Comparison of ENCODE assay signal across 10 cellular contexts in the genomic region with DNA sequence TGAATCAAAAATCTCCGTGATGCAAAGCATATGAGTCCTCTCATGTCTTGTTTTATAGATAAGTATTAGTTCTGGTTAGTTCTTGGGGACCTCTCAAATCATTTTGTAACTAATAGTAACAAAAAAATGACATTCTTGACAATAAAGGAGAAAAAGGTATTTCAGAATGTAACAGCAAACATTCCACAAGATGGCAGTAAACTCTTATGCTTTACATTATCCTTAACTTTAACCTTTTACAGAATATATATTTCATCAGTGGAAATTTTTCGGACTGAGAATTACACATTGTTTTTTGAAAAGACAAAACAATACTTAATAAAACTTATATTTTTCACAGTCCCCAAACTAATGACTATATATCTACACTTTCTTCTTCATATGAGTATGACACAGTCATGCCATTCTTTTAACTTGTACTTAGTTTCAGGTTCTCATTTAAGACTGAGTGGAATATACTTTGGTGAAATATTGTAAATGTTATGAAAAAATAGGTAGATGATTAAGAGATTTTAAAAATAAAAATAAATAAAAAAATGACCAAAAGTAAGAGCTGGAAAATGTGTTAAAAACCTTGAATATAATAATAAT.
A peak's percentile ranks its signal among the peaks of the same experiment; 100 is the strongest.
DNase-seq lines count a peak whose midpoint lies in the region; ATAC-seq and TF ChIP-seq lines count a peak whose summit lies in the region.
"Had no signal": no experiment of that assay in that cellular context is flagged by ENCODE, and none has a peak within 500 bp of the region (broad histone marks: within the 10 kb centered on the region; RNA-seq: fewer than 3 reads in every experiment).

No MANE protein-coding gene starts in this region.

- no peak overlapping the region for H3K27ac ChIP-seq in dorsolateral prefrontal cortex
- H3K27ac ChIP-seq: right atrium auricular region had no signal

- no peak for ATAC-seq in activated T-helper 17 cell treated with anti-CD3 and anti-CD28 coated beads, Interleukin-2, amount 50 U/mL, for 72 hours (replicated peaks)

- no peaks in the 10 kb centered on the region for H3K27me3 Mint-ChIP-seq in activated T-helper 17 cell treated with anti-CD3 and anti-CD28 coated beads, Interleukin-2, amount 50 U/mL, for 72 hours

- DNase-seq in SIG-M5 treated with dmso at 0.1 percent for 504 hours (lab: John Stamatoyannopoulos, UW; ENCODE audit: unreplicated experiment), result peak; percentile 17
- DNase-seq in SIG-M5 (lab: John Stamatoyannopoulos, UW), result no peak
- peak; percentile 50 for DNase-seq in NCI-H526 treated with DMSO at 0.1 percent for 48 hours (lab: John Stamatoyannopoulos, UW)
- DNase-seq in dorsolateral prefrontal cortex, result no peak
- peak; percentile 10 for DNase-seq in smooth muscle cell of the brain vasculature (ENCODE audit: low read depth, low spot score)
- no peak for DNase-seq in DMS79 treated with DMSO at 0.1 percent for 48 hours (lab: John Stamatoyannopoulos, UW)
- no peak for DNase-seq in stimulated activated CD4-positive, alpha-beta T cell treated with anti-CD3 and anti-CD28 coated beads, Interleukin-1b, Interleukin-23, amount 100 ng/mL, for 48 hours
- DNase-seq: EL had no signal

- no peak overlapping the region for H3K27ac Mint-ChIP-seq in activated T-helper 17 cell treated with anti-CD3 and anti-CD28 coated beads, Interleukin-2, amount 50 U/mL, for 72 hours

- intact Hi-C loops in dorsolateral prefrontal cortex (cut with DNase I), result no loop called here

- TF ChIP-seq CTCF in dorsolateral prefrontal cortex (IDR thresholded peaks at IDR 0.05 in 54 of 56, conservative IDR thresholded peaks at IDR 0.05 in 2 of 56; ENCODE audit: low read depth in 1 of 56, partially characterized antibody in 56 of 56), result peak in 55 of 56 donors; percentile 19 to 69 (median 48)

- no peaks in the 10 kb centered on the region for H3K9me3 Mint-ChIP-seq in activated T-helper 17 cell treated with anti-CD3 and anti-CD28 coated beads, Interleukin-2, amount 50 U/mL, for 72 hours

- no peaks in the 10 kb centered on the region for H3K36me3 Mint-ChIP-seq in activated T-helper 17 cell treated with anti-CD3 and anti-CD28 coated beads, Interleukin-2, amount 50 U/mL, for 72 hours (ENCODE audit: low read depth)

- no peak overlapping the region for H3K4me3 Mint-ChIP-seq in activated T-helper 17 cell treated with anti-CD3 and anti-CD28 coated beads, Interleukin-2, amount 50 U/mL, for 72 hours

- no peaks in the 10 kb centered on the region for H3K4me1 Mint-ChIP-seq in activated T-helper 17 cell treated with anti-CD3 and anti-CD28 coated beads, Interleukin-2, amount 50 U/mL, for 72 hours

- H3K4me3 ChIP-seq in dorsolateral prefrontal cortex, result no peak overlapping the region
- H3K4me3 ChIP-seq: right atrium auricular region had no signal

- H3K27me3 ChIP-seq in dorsolateral prefrontal cortex, result no peaks in the 10 kb centered on the region
- H3K27me3 ChIP-seq: right atrium auricular region had no signal

Comparison
In these comparisons a context has a peak if more than half of its experiments do, and no peak if none do; other contexts are left out.
1. DNase-seq: peak in SIG-M5 treated with dmso at 0.1 percent for 504 hours (single experiment), NCI-H526 treated with DMSO at 0.1 percent for 48 hours (single experiment) and smooth muscle cell of the brain vasculature (single experiment); none in SIG-M5 (single experiment), dorsolateral prefrontal cortex (0 of 10), DMS79 treated with DMSO at 0.1 percent for 48 hours (single experiment) and stimulated activated CD4-positive, alpha-beta T cell treated with anti-CD3 and anti-CD28 coated beads, Interleukin-1b, Interleukin-23, amount 100 ng/mL, for 48 hours (single experiment).